In the genomic region with DNA sequence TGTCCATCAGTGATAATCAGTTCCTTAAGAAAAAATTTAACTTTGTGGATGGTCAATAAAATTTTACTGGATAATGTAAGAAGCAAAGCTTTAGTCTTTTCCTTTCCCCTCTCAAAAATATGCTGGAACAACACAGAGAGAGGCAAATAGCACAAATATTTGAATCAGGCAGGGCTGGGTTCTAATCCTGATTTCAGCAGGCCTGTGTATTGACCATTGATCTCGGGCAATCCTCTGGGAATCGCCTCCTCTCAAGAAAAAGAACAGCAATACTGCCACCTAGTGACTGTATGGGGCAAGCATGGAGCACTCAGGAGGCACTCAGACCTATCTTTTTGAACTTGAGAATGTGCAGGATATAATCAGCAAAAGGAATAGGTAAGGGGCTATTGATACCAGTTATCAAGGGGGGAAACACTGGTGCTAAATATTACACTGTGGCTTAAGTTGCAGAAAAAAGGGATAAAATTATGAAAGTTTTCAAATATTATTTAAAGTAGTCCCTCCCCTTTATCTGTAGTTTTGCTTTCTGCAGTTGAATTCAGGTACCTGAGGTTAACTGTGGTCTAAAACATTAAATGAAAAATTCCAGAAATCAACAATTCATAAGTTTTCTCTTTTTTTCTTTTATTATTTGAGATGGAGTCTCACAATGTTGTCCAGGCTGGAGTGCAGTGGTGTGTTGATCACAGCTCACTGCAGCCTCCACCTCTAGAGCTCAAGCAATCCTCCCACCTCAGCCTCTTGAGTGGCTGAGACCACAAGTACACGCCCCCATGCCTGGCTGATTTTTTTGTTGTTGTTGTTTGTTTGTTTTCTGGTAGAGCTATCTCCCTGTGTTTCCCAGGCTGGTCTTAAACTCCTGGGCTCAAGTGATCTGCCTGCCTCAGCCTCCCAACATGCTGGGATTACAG, we compare ENCODE assay signal across 8 cellular contexts.
A peak's percentile ranks its signal among the peaks of the same experiment; 100 is the strongest.
DNase-seq lines count a peak whose midpoint lies in the region; ATAC-seq and TF ChIP-seq lines count a peak whose summit lies in the region.

No MANE protein-coding gene starts in this region.

- H3K4me1 ChIP-seq in adrenal gland (replicated peaks in 1 of 2) (peaks cover 6 to 28% of the 10 kb centered on the region in 2 donors), left ventricle myocardium inferior (peaks cover 29% of the 10 kb centered on the region)

- no peaks in the 10 kb centered on the region for H3K27me3 ChIP-seq in adrenal gland
- H3K27me3 ChIP-seq in left ventricle myocardium inferior (ENCODE audit: low read depth), result no peaks in the 10 kb centered on the region

- in situ Hi-C loops in KBM-7 (cut with MboI; ENCODE audit: low pct_unique_long_range_greater_than_20kb, low sequenced_read_pairs), result no loop called here

- H3K9me3 ChIP-seq in adrenal gland (replicated peaks in 1 of 3) (no peaks in the 10 kb centered on the region), left ventricle myocardium inferior (replicated peaks) (no peaks in the 10 kb centered on the region)

- H3K27ac ChIP-seq in adrenal gland, result no peak overlapping the region
- H3K27ac ChIP-seq in left ventricle myocardium inferior (replicated peaks), result no peak overlapping the region

- H3K36me3 ChIP-seq in adrenal gland (replicated peaks in 1 of 2) (no peaks in the 10 kb centered on the region), left ventricle myocardium inferior (no peaks in the 10 kb centered on the region)

- TF ChIP-seq CTCF in adrenal gland (IDR thresholded peaks at IDR 0.05) (peak; percentile 54 to 86 (median 74)), left ventricle myocardium inferior (IDR thresholded peaks at IDR 0.05; ENCODE audit: borderline replicate concordance) (peak; percentile 95), retinal pigment epithelial cell (conservative IDR thresholded peaks at IDR 0.05; ENCODE audit: low read depth, low read length) (peak; percentile 92)

- ATAC-seq in HG03378 (IDR thresholded peaks at IDR 0.05; ENCODE audit: unreplicated experiment), result no peak

- DNase-seq in activated effector memory CD4-positive, alpha-beta T cell treated with anti-CD3 and anti-CD28 coated beads, Interleukin-2, amount 50 U/mL, for 16 hours, result peak; percentile 68
- DNase-seq in activated effector memory CD4-positive, alpha-beta T cell treated with Interleukin-2 at 50 U/mL for 16 hours, result no peak
- DNase-seq in KBM-7 (peak; percentile 72), OCI-M2 (lab: John Stamatoyannopoulos, UW; ENCODE audit: unreplicated experiment) (peak; percentile 9), adrenal gland (peak; percentile 56 to 85 (median 65)), left ventricle myocardium inferior (no peak), retinal pigment epithelial cell (ENCODE audit: low read depth) (no peak)

- WGBS in adrenal gland, 4 donors, result 13 to 16% (median 15%) methylated on average over 3 of the region's 3 CpGs

- TF ChIP-seq POLR2A in adrenal gland (IDR thresholded peaks at IDR 0.05), result no peak

- H3K4me3 ChIP-seq in adrenal gland (no peak overlapping the region), left ventricle myocardium inferior (no peak overlapping the region), retinal pigment epithelial cell (ENCODE audit: low read length) (no peak overlapping the region)

- intact Hi-C loops in adrenal gland (cut with DNase I), result loop anchor here (2.0 to 10.0 kb wide), 4 partner anchors 160 to 476 kb away; no protein-coding TSS in a partner anchor
- intact Hi-C loops in left ventricle myocardium inferior (cut with micrococcal nuclease), result loop anchor here (5.0 kb wide), 1 partner anchor 176 kb away; no protein-coding TSS in a partner anchor

Comparison
In these comparisons a context has a peak if more than half of its experiments do, and no peak if none do; other contexts are left out.
1. DNase-seq: peak in activated effector memory CD4-positive, alpha-beta T cell treated with anti-CD3 and anti-CD28 coated beads, Interleukin-2, amount 50 U/mL, for 16 hours (single experiment), KBM-7 (single experiment), OCI-M2 (single experiment) and adrenal gland (7 of 7); none in activated effector memory CD4-positive, alpha-beta T cell treated with Interleukin-2 at 50 U/mL for 16 hours (single experiment), left ventricle myocardium inferior (single experiment) and retinal pigment epithelial cell (single experiment).
2. Peak in every context shown above with its lines, with median percentiles within 50 percentile points of each other: CTCF ChIP-seq.